Comparison of ENCODE assay signal across 8 cellular contexts in genomic region chr2:14634885-14635871, GRCh38. TPM values are rescaled to one million over a fixed set of nuclear protein-coding genes. Genes with fewer than 3 reads are reported as not detected.
DNase-seq lines count a peak whose midpoint lies in the region; ATAC-seq and TF ChIP-seq lines count a peak whose summit lies in the region.

No MANE protein-coding gene starts in this region.

- no peaks in the 10 kb centered on the region for H3K4me1 ChIP-seq in PC-9 (replicated peaks; ENCODE audit: insufficient read depth)
- H3K4me1 ChIP-seq in vagina, result peaks cover 30% of the 10 kb centered on the region

- no peaks in the 10 kb centered on the region for H3K79me2 ChIP-seq in PC-9 (ENCODE audit: low read depth)

- H4K20me1 ChIP-seq in PC-9 (ENCODE audit: insufficient read depth), result no peaks in the 10 kb centered on the region

- H3K36me3 ChIP-seq in PC-9 (ENCODE audit: low read depth) (no peaks in the 10 kb centered on the region), vagina (no peaks in the 10 kb centered on the region)

- CTCF ChIA-PET in PC-9 (lab: Charles Lee), result interaction anchor here (1.4 kb wide), 1 partner anchor 148 kb away, joined by 3 read pairs; no protein-coding TSS in a partner anchor

- no peaks in the 10 kb centered on the region for H3F3A ChIP-seq in PC-9 (ENCODE audit: insufficient read depth, low read depth)

- DNase-seq in AG08395 (ENCODE audit: low spot score) (peak; percentile 74), PC-9 (peak; percentile 65 to 74), middle frontal gyrus (ENCODE audit: extremely low spot score, low spot score) (peak; percentile 15), vagina (ENCODE audit: extremely low spot score in 2 of 2) (no peak), NCI-H226 (no peak)

- no peaks in the 10 kb centered on the region for H3K9me2 ChIP-seq in PC-9 (ENCODE audit: insufficient read depth)

- POLR2A ChIA-PET in PC-9 (lab: Charles Lee; ENCODE audit: unreplicated experiment), result interaction anchor here (0.6 to 0.7 kb wide), 3 partner anchors 35 to 115 kb away, joined by 5 to 11 read pairs (median 8); no protein-coding TSS in a partner anchor

- intact Hi-C loops in PC-9 (cut with micrococcal nuclease; ENCODE audit: unreplicated experiment), result loop anchor here (1.0 to 10.0 kb wide), 6 partner anchors 110 to 950 kb away; no protein-coding TSS in a partner anchor
- intact Hi-C loops in vagina (cut with DNase I), result no loop called here

- TF ChIP-seq CTCF in PC-9 (conservative IDR thresholded peaks at IDR 0.05) (no peak), vagina (IDR thresholded peaks at IDR 0.05) (no peak)

- H3K4me3 ChIP-seq in PC-9 (peak overlapping the region; percentile 52), vagina (peak overlapping the region; percentile 47 to 54)

- H3K27me3 ChIP-seq in PC-9 (ENCODE audit: insufficient read depth, low read depth), result peaks cover 18% of the 10 kb centered on the region; the same call in 1 of the 2 replicates
- no peaks in the 10 kb centered on the region for H3K27me3 ChIP-seq in vagina

- TF ChIP-seq POLR2A in vagina (IDR thresholded peaks at IDR 0.05), result no peak

- BruUV-seq in PC-9 (replicated peaks; lab: Mats Ljungman, UMichigan), result TSS peak; percentile 12

- peak overlapping the region; percentile 47 for H3K27ac ChIP-seq in PC-9
- H3K27ac ChIP-seq in vagina, result peak overlapping the region; percentile 75

- peak overlapping the region; percentile 80 for H2AFZ ChIP-seq in PC-9

- H3K9me3 ChIP-seq in PC-9 (ENCODE audit: insufficient read depth, low read depth) (no peaks in the 10 kb centered on the region), vagina (no peaks in the 10 kb centered on the region)

- peak overlapping the region; percentile 71 for H3K4me2 ChIP-seq in PC-9

- peak; percentile 14 for ATAC-seq in HG03159 (IDR thresholded peaks at IDR 0.05; ENCODE audit: unreplicated experiment)
- peak; percentile 47 for ATAC-seq in esophagus mucosa
- ATAC-seq in GM21723 (IDR thresholded peaks at IDR 0.05; ENCODE audit: unreplicated experiment), result no peak

RNA-seq across cellular contexts. Expression of gene LRATD1, which starts 2.7 kb away (rescaled TPM):
- total RNA-seq in PC-9 (2021), result 3.8 TPM in 2 replicates
- total RNA-seq in esophagus mucosa, result 74.7 TPM
- total RNA-seq in vagina, result 32.7 TPM

Comparison
In these comparisons a context has a peak if more than half of its experiments do, and no peak if none do; other contexts are left out.
1. DNase-seq: peak in AG08395 (single experiment), PC-9 (2 of 2) and middle frontal gyrus (single experiment); none in vagina (0 of 2) and NCI-H226 (single experiment).